ENCODE assay signal across 1 cellular context in the genomic region with DNA sequence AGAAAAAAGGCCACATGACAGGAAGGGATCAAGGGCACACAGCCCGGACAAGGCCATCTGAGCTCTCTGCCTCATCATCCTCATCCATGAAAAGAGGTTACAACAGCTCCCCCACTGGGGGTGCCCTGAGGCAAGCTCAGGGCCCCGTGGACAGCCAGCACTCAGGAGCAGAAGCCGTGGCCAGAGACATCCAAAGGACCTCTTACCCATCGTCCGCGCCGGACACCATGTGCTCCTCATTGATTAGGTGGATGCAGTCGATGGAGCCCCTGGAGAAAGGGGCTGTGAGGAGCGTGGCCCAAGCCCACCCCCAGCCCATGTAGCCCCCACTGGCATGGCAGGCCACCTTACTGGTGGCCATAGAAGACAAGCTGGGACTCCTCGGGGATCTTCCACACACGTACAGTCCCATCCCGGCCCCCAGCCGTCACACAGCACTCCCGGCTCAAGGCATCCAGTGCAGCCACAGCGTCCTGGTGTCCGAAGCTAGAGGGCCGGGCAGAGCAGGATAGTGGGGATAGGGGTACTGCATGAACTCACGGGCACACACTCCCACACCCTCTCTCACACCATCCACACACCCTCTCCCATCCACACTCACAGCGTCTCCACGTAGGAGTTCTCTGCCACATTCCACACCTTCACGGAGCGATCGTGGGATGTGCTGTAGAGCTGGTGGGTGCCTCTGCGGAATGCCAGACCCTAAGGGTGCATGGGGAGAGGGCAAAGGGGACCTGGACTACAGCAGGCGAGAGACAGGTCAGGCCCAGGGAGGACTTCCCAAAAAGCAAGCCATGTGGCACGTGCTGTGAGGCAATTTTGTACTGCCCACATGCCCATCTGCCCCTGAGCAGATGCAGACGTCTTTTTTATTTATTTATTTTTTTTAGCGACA.
A peak's percentile ranks its signal among the peaks of the same experiment; 100 is the strongest.
TF ChIP-seq lines count a peak whose summit lies in the region.

No MANE protein-coding gene starts in this region.

TF ChIP-seq in K562, 482 proteins besides CTCF, POLR2A, EP300 and RAD21:
- TF ChIP-seq, protein P1, sequence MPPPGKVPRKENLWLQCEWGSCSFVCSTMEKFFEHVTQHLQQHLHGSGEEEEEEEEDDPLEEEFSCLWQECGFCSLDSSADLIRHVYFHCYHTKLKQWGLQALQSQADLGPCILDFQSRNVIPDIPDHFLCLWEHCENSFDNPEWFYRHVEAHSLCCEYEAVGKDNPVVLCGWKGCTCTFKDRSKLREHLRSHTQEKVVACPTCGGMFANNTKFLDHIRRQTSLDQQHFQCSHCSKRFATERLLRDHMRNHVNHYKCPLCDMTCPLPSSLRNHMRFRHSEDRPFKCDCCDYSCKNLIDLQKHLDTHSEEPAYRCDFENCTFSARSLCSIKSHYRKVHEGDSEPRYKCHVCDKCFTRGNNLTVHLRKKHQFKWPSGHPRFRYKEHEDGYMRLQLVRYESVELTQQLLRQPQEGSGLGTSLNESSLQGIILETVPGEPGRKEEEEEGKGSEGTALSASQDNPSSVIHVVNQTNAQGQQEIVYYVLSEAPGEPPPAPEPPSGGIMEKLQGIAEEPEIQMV (tag; conservative IDR thresholded peaks at IDR 0.05; ENCODE audit: low read depth), result no peak
- TF ChIP-seq RBFOX2 (IDR thresholded peaks at IDR 0.05; ENCODE audit: low read depth, low read length) (peak; percentile 29; the same call in 1 of the 2 replicates), ZNF134 (CRISPR knock-in tag; conservative IDR thresholded peaks at IDR 0.05) (no peak)
TF ChIP-seq in K562: peak in this region for 1.
